8 cellular contexts compared by ENCODE assay signal in the genomic region with DNA sequence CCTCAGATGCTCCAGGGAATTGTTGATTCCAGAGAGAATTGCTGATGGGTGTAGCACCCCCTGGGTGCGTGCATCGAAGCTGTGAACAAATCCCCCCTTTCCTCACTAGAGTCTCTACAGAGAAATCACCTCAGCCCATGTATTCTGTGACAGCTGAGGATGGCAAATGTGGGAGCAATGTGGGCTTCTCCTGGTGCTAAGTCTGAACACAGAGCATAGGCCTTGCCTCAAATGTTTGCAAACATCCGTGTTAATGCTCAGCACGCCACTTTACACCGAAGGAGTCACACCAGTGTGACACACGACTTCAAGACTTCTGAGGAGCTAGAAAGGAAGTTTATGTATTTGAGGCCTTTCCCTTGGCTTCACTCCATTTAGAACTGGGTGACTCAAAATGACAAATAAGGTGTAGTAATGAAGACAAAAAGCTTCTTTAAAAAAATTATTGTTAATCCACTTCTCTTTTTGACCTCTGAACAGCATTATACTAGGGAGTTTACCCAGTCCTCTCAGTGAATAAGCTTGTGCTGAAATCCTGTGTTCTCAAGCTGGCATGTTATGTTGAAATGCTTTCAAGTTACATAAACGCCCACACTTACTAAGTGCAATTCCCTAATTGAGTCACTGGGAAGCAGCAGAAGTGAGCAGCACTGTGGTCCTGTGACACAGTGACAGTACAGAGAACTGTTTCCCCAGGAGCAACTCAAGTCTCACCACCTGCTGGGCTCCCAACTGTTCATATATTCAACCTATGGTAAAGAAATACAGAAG.
A peak's percentile ranks its signal among the peaks of the same experiment; 100 is the strongest.
DNase-seq lines count a peak whose midpoint lies in the region; ATAC-seq, FAIRE-seq and TF ChIP-seq lines count a peak whose summit lies in the region.

No MANE protein-coding gene starts in this region.

- H3K4me3 ChIP-seq in adrenal gland (no peak overlapping the region), right cardiac atrium (ENCODE audit: low read length) (no peak overlapping the region), gastrocnemius medialis (no peak overlapping the region)

- H3K27ac ChIP-seq in adrenal gland (peak overlapping the region in 2 of 5 donors; percentile 46 to 64), right cardiac atrium (ENCODE audit: low read length) (peak overlapping the region; percentile 20), gastrocnemius medialis (peak overlapping the region; percentile 8 to 49 (median 37))

- FAIRE-seq in GM12892 (lab: Jason Lieb, UNC), result peak; percentile 83

- DNase-seq in GM12892 (ENCODE audit: insufficient read length) (peak; percentile 4), HuH-7 (ENCODE audit: low spot score) (peak; percentile 30), adrenal gland (peak in 4 of 7 donors; percentile 18 to 72 (median 29)), right cardiac atrium (peak; percentile 16 to 48 (median 43)), gastrocnemius medialis (peak in 1 of 2 donors; percentile 33), NCI-H187 treated with DMSO at 0.1 percent for 48 hours (lab: John Stamatoyannopoulos, UW) (no peak), NCI-H1048 (lab: John Stamatoyannopoulos, UW) (no peak)

- TF ChIP-seq CTCF in adrenal gland (IDR thresholded peaks at IDR 0.05) (peak in 2 of 6 experiments; percentile 21 to 25), gastrocnemius medialis (IDR thresholded peaks at IDR 0.05 in 4 of 5, conservative IDR thresholded peaks at IDR 0.05 in 1 of 5) (no peak)

- ATAC-seq in GM21717 (IDR thresholded peaks at IDR 0.05; ENCODE audit: unreplicated experiment) (peak; percentile 89), right cardiac atrium (peak; percentile 95 to 97), gastrocnemius medialis (peak; percentile 75 to 83)

- H3K4me1 ChIP-seq in adrenal gland (replicated peaks in 1 of 2) (peaks cover 0 to 5% of the 10 kb centered on the region in 2 donors), right cardiac atrium (ENCODE audit: control insufficient read depth, insufficient read depth, low read length) (peaks cover 5% of the 10 kb centered on the region), gastrocnemius medialis (peaks cover 3 to 8% of the 10 kb centered on the region in 2 donors)

- TF ChIP-seq POLR2A in GM12892 (IDR thresholded peaks at IDR 0.05; ENCODE audit: low read depth, low read length) (no peak), adrenal gland (IDR thresholded peaks at IDR 0.05) (no peak), gastrocnemius medialis (IDR thresholded peaks at IDR 0.05) (no peak)

- H3K27me3 ChIP-seq in adrenal gland (no peaks in the 10 kb centered on the region), right cardiac atrium (ENCODE audit: control insufficient read depth, insufficient read depth) (no peaks in the 10 kb centered on the region), gastrocnemius medialis (no peaks in the 10 kb centered on the region)

- intact Hi-C loops in adrenal gland (cut with DNase I), result no loop called here
- intact Hi-C loops in right cardiac atrium (cut with DNase I), result no loop called here
- intact Hi-C loops in gastrocnemius medialis (cut with DNase I; ENCODE audit: low total_unique reads), result no loop called here

- no peaks in the 10 kb centered on the region for H3K36me3 ChIP-seq in adrenal gland (replicated peaks in 1 of 2)
- H3K36me3 ChIP-seq in gastrocnemius medialis, result no peaks in the 10 kb centered on the region

- 56 to 67% (median 58%) methylated on average over 6 to 7 of the region's 7 CpGs for WGBS in adrenal gland, 4 donors
- WGBS in right cardiac atrium, result 39% methylated on average over 7 of the region's 7 CpGs

- in situ Hi-C loops in gastrocnemius medialis (cut with MboI; ENCODE audit: low sequenced_read_pairs in 4 of 4), result no loop called here

- H3K9me3 ChIP-seq in adrenal gland (replicated peaks in 1 of 3), result no peaks in the 10 kb centered on the region
- H3K9me3 ChIP-seq in right cardiac atrium (ENCODE audit: control insufficient read depth, low read length), result no peaks in the 10 kb centered on the region
- H3K9me3 ChIP-seq in gastrocnemius medialis, result no peaks in the 10 kb centered on the region

Comparison
In these comparisons a context has a peak if more than half of its experiments do, and no peak if none do; other contexts are left out.
1. DNase-seq: peak in GM12892 (single experiment), HuH-7 (single experiment), adrenal gland (4 of 7) and right cardiac atrium (3 of 3); none in NCI-H187 treated with DMSO at 0.1 percent for 48 hours (single experiment) and NCI-H1048 (single experiment).
2. Peak in every context shown above with its lines, with median percentiles within 50 percentile points of each other: ATAC-seq.